13 cellular contexts compared by ENCODE assay signal in the genomic region with DNA sequence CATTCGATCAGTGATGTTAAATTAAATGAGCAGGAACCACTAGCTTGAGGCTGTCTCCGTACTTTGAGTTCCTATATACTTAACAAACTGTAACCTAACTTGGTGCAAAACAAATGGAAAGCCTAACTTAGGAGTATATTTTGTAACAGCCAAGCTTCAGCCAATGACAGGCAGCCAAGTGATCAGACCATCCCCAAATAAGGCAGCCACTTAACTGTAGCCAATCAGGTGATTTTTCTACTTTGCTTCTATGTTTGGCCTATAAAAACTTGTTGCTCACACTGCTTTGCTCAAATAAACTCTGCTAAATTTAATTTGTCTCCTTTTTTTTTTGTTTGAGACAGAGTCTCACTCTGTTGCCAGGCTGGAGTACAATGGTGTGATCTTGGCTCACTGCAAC. TPM values are rescaled to one million over a fixed set of nuclear protein-coding genes. Genes with fewer than 3 reads are reported as not detected.
DNase-seq lines count a peak whose midpoint lies in the region; ATAC-seq and TF ChIP-seq lines count a peak whose summit lies in the region.
"Had no signal": no experiment of that assay in that cellular context is flagged by ENCODE, and none has a peak within 500 bp of the region (broad histone marks: within the 10 kb centered on the region; RNA-seq: fewer than 3 reads in every experiment).

No MANE protein-coding gene starts in this region.

- TF ChIP-seq POLR2A in HCT116 (IDR thresholded peaks at IDR 0.05; ENCODE audit: borderline replicate concordance, extremely low read depth, insufficient read depth, insufficient read length) (no peak), NB4 (IDR thresholded peaks at IDR 0.05; ENCODE audit: extremely low read depth, insufficient read length) (no peak)

- TF ChIP-seq CTCF in A673 (conservative IDR thresholded peaks at IDR 0.05; ENCODE audit: low read depth, low read length) = no peak
- no peak for TF ChIP-seq CTCF in HCT116 (IDR thresholded peaks at IDR 0.05 in 2 of 3, conservative IDR thresholded peaks at IDR 0.05 in 1 of 3; ENCODE audit: borderline replicate concordance in 1 of 3, insufficient read depth in 1 of 3, low read depth in 2 of 3, low read length in 2 of 3)
- TF ChIP-seq CTCF in NB4 (IDR thresholded peaks at IDR 0.05; ENCODE audit: low read depth, low read length) = no peak

- no CpG with 5 or more reads among the region's 2 CpGs for WGBS in neuronal stem cell (ENCODE audit: extremely low coverage in 2 of 2, insufficient read length in 2 of 2, insufficient replicate concordance in 1 of 2), 2 donors
- WGBS in trophoblast cell (ENCODE audit: extremely low coverage, insufficient coverage, insufficient read length) = no CpG with 5 or more reads among the region's 2 CpGs

- H3K27ac ChIP-seq in A673 (ENCODE audit: low read depth, low read length, poor library complexity, severe bottlenecking) (peak overlapping the region; percentile 70), HCT116 (ENCODE audit: low read depth, low read length) (no peak overlapping the region), neuronal stem cell (replicated peaks; ENCODE audit: low read length) (no peak overlapping the region), trophoblast cell (ENCODE audit: low read depth, low read length) (no peak overlapping the region)
- H3K27ac ChIP-seq: A549 had no signal

- no peak overlapping the region for H2BK15ac ChIP-seq in neuronal stem cell (ENCODE audit: low read length)

- CTCF ChIA-PET in A673 (lab: Charles Lee) (no interaction called here), HCT116 (lab: Charles Lee) (no interaction called here)

- H3K9me2 ChIP-seq in HCT116 (ENCODE audit: insufficient read depth) = no peaks in the 10 kb centered on the region

- H3K27me3 ChIP-seq in A673 (replicated peaks; ENCODE audit: insufficient read depth, low read depth, low read length, poor library complexity) (no peaks in the 10 kb centered on the region), HCT116 (ENCODE audit: insufficient read depth, low read length) (no peaks in the 10 kb centered on the region), neuronal stem cell (ENCODE audit: control insufficient read depth in 3 of 3, insufficient read depth in 3 of 3, low read depth in 1 of 3, low read length in 3 of 3) (no peaks in the 10 kb centered on the region), trophoblast cell (ENCODE audit: insufficient read depth, low read length) (no peaks in the 10 kb centered on the region)

- RAD21 ChIA-PET in HCT116 (lab: Charles Lee; ENCODE audit: low non-redundant PET in 1 of 2, low total read pairs in 2 of 2, uncharacterized antibody in 2 of 2, unreplicated experiment in 2 of 2) = no interaction called here

- H3K4ac ChIP-seq in neuronal stem cell (ENCODE audit: low read length) (no peak overlapping the region), trophoblast cell (ENCODE audit: low read depth, low read length) (no peak overlapping the region)

- H4K8ac ChIP-seq in neuronal stem cell (ENCODE audit: low read depth, low read length) (no peak overlapping the region), trophoblast cell (ENCODE audit: low read depth, low read length) (no peak overlapping the region)

- H3K9ac ChIP-seq in HCT116 (ENCODE audit: low read length) (no peak overlapping the region), neuronal stem cell (ENCODE audit: low read depth, low read length, poor library complexity) (no peak overlapping the region), trophoblast cell (ENCODE audit: low read length) (no peak overlapping the region)

- intact Hi-C loops in A673 (cut with micrococcal nuclease; ENCODE audit: unreplicated experiment) (no loop called here), HCT116 (cut with micrococcal nuclease) (no loop called here)

- H4K12ac ChIP-seq in trophoblast cell (ENCODE audit: low read depth, low read length) = no peak overlapping the region

- no peaks in the 10 kb centered on the region for H3K9me3 ChIP-seq in A673 (ENCODE audit: low read depth, low read length, poor library complexity, severe bottlenecking)
- H3K9me3 ChIP-seq in HCT116 (ENCODE audit: control insufficient read depth in 1 of 2, insufficient read depth in 1 of 2, low read depth in 1 of 2, low read length in 2 of 2) = no peaks in the 10 kb centered on the region
- no peaks in the 10 kb centered on the region for H3K9me3 ChIP-seq in neuronal stem cell (replicated peaks in 1 of 2; ENCODE audit: control insufficient read depth in 2 of 2, insufficient read depth in 1 of 2, low read depth in 1 of 2, low read length in 2 of 2)
- no peaks in the 10 kb centered on the region for H3K9me3 ChIP-seq in trophoblast cell (ENCODE audit: insufficient read depth, low read depth, low read length)
- H3K9me3 ChIP-seq: A549, HAP-1 had no signal

- no peak overlapping the region for H3K14ac ChIP-seq in neuronal stem cell (ENCODE audit: low read length)
- no peak overlapping the region for H3K14ac ChIP-seq in trophoblast cell (ENCODE audit: low read length)

- no peak for ATAC-seq in HCT116
- ATAC-seq in HG03460 (IDR thresholded peaks at IDR 0.05; ENCODE audit: unreplicated experiment) = no peak
- no peak for ATAC-seq in GM18868 (IDR thresholded peaks at IDR 0.05; ENCODE audit: unreplicated experiment)
- ATAC-seq: A549 had no signal

- H3K79me2 ChIP-seq in HCT116 (ENCODE audit: insufficient read depth, low read length) (no peaks in the 10 kb centered on the region), trophoblast cell (ENCODE audit: control insufficient read depth, insufficient read depth, low read length, poor library complexity) (no peaks in the 10 kb centered on the region)

- H2AK5ac ChIP-seq in neuronal stem cell (ENCODE audit: low read depth, low read length) = no peak overlapping the region
- no peak overlapping the region for H2AK5ac ChIP-seq in trophoblast cell (ENCODE audit: low read length)

- H2BK12ac ChIP-seq in neuronal stem cell (ENCODE audit: low read length) (no peak overlapping the region), trophoblast cell (ENCODE audit: low read length) (no peak overlapping the region)

- H2AFZ ChIP-seq in HCT116 (ENCODE audit: low read depth, low read length, poor library complexity, severe bottlenecking) = no peak overlapping the region
- H2AFZ ChIP-seq in neuronal stem cell (ENCODE audit: low read length) = peak overlapping the region; percentile 48
- H2AFZ ChIP-seq in trophoblast cell (ENCODE audit: insufficient read depth, low read length, poor library complexity) = no peak overlapping the region

- no peak overlapping the region for H3K4me3 ChIP-seq in A673 (ENCODE audit: low read depth, low read length, poor library complexity, severe bottlenecking)
- no peak overlapping the region for H3K4me3 ChIP-seq in HCT116 (replicated peaks in 1 of 2; ENCODE audit: low read depth in 1 of 2, low read length in 2 of 2)
- no peak overlapping the region for H3K4me3 ChIP-seq in NB4 (ENCODE audit: low read depth, low read length)
- no peak overlapping the region for H3K4me3 ChIP-seq in neuronal stem cell (ENCODE audit: low read length in 2 of 2)
- no peak overlapping the region for H3K4me3 ChIP-seq in trophoblast cell (ENCODE audit: low read depth, low read length)
- H3K4me3 ChIP-seq: A549, HAP-1 had no signal

- DNase-seq in A673 (ENCODE audit: low spot score) = peak; percentile 51
- DNase-seq in HCT116 (ENCODE audit: low read depth, low spot score) = no peak
- peak; percentile 29 for DNase-seq in NB4 (ENCODE audit: low read depth)
- DNase-seq in neuronal stem cell (ENCODE audit: low spot score) = no peak
- no peak for DNase-seq in trophoblast cell
- DNase-seq: DMS 273 treated with DMSO at 0.1 percent for 48 hours, HFFc6, IMR-90, KG1 had no signal

- BruUV-seq in A673 (replicated peaks; lab: Mats Ljungman, UMichigan) (no TSS peak), HCT116 (replicated peaks; lab: Mats Ljungman, UMichigan) (no TSS peak)

- H3K23ac ChIP-seq in neuronal stem cell (ENCODE audit: low read depth, low read length, poor library complexity) (no peak overlapping the region), trophoblast cell (ENCODE audit: low read length) (no peak overlapping the region)

- no peaks in the 10 kb centered on the region for H4K20me1 ChIP-seq in HCT116 (ENCODE audit: insufficient read depth)

- H3K36me3 ChIP-seq in A673 (ENCODE audit: insufficient read depth, low read length, poor library complexity, severe bottlenecking) (no peaks in the 10 kb centered on the region), HCT116 (ENCODE audit: control insufficient read depth in 1 of 2, insufficient read depth in 2 of 2, low read length in 2 of 2) (no peaks in the 10 kb centered on the region), neuronal stem cell (replicated peaks in 1 of 2; ENCODE audit: control insufficient read depth in 2 of 2, insufficient read depth in 2 of 2, low read length in 2 of 2) (no peaks in the 10 kb centered on the region), trophoblast cell (ENCODE audit: control insufficient read depth in 1 of 2, insufficient read depth in 2 of 2, low read length in 2 of 2) (no peaks in the 10 kb centered on the region)
- H3K36me3 ChIP-seq: HAP-1 had no signal

- H2BK120ac ChIP-seq in neuronal stem cell (ENCODE audit: low read depth, low read length) (no peak overlapping the region), trophoblast cell (ENCODE audit: insufficient read depth, low read length, poor library complexity) (no peak overlapping the region)

- H3K18ac ChIP-seq in neuronal stem cell (ENCODE audit: low read length) = no peak overlapping the region
- no peak overlapping the region for H3K18ac ChIP-seq in trophoblast cell (ENCODE audit: low read length)

- H4K91ac ChIP-seq in neuronal stem cell (ENCODE audit: low read depth, low read length, poor library complexity) = no peak overlapping the region
- no peak overlapping the region for H4K91ac ChIP-seq in trophoblast cell (ENCODE audit: low read depth, low read length)

- H3K4me1 ChIP-seq in A673 (ENCODE audit: insufficient read depth, low read length, poor library complexity, severe bottlenecking) (peaks cover 4% of the 10 kb centered on the region), HCT116 (ENCODE audit: control insufficient read depth in 1 of 2, insufficient read depth in 2 of 2, low read length in 2 of 2) (no peaks in the 10 kb centered on the region), neuronal stem cell (ENCODE audit: control insufficient read depth in 2 of 2, insufficient read depth in 1 of 2, low read depth in 1 of 2, low read length in 2 of 2) (peaks cover 0 to 2% of the 10 kb centered on the region in 2 donors), trophoblast cell (ENCODE audit: control insufficient read depth in 1 of 2, insufficient read depth in 2 of 2, low read length in 2 of 2) (no peaks in the 10 kb centered on the region)
- H3K4me1 ChIP-seq: A549, HAP-1 had no signal

- H2BK5ac ChIP-seq in neuronal stem cell (ENCODE audit: low read length) (no peak overlapping the region), trophoblast cell (ENCODE audit: low read depth, low read length, poor library complexity) (no peak overlapping the region)

- no peak for TF ChIP-seq RAD21 in HCT116 (IDR thresholded peaks at IDR 0.05; ENCODE audit: low read depth)

- POLR2A ChIA-PET in A673 (lab: Charles Lee; ENCODE audit: low non-redundant PET) = no interaction called here
- POLR2A ChIA-PET in HCT116 (lab: Charles Lee) = interaction anchor here (1.1 to 1.5 kb wide), 2 partner anchors 12 to 19 kb away, joined by 4 to 7 read pairs; partner anchors contain the start of gene ZNF770

- H3K79me1 ChIP-seq in neuronal stem cell (ENCODE audit: low read depth, low read length) (no peaks in the 10 kb centered on the region), trophoblast cell (ENCODE audit: low read length) (no peaks in the 10 kb centered on the region)

- H3K4me2 ChIP-seq in HCT116 (ENCODE audit: low read length) (no peak overlapping the region), neuronal stem cell (ENCODE audit: insufficient read depth, low read length, poor library complexity, severe bottlenecking) (no peak overlapping the region), trophoblast cell (ENCODE audit: low read length) (no peak overlapping the region)
- H3K4me2 ChIP-seq: A549 had no signal

RNA-seq across cellular contexts. Expression of gene ZNF770, which starts 19.3 kb away (rescaled TPM):
- total RNA-seq in A673 (2021) (40.6 and 52.1 TPM in 2 replicates), HCT116 (2021; ENCODE audit: unreplicated experiment) (70.7 TPM)
- polyA plus RNA-seq in HCT116 (2012) = 9.1 and 19.7 TPM in 2 replicates
- 28.0 TPM for polyA plus RNA-seq in neuronal stem cell (2013, experiment 1 of 2)
- 29.4 TPM for polyA plus RNA-seq in neuronal stem cell (2013, experiment 2 of 2)
- 17.7 and 19.3 TPM in 2 replicates for polyA plus RNA-seq in trophoblast cell (2013)

RNA-seq across cellular contexts. Expression of gene AQR, which starts 37.9 kb away (rescaled TPM):
- total RNA-seq in A673 (2021) = 34.2 and 38.5 TPM in 2 replicates
- total RNA-seq in HCT116 (2021; ENCODE audit: unreplicated experiment) = 30.7 TPM
- 5.9 and 6.9 TPM in 2 replicates for polyA plus RNA-seq in HCT116 (2012)
- 17.3 TPM for polyA plus RNA-seq in neuronal stem cell (2013, experiment 1 of 2)
- 16.9 TPM for polyA plus RNA-seq in neuronal stem cell (2013, experiment 2 of 2)
- polyA plus RNA-seq in trophoblast cell (2013) = 21.1 and 23.1 TPM in 2 replicates

Comparison
In these comparisons a context has a peak if more than half of its experiments do, and no peak if none do; other contexts are left out.
1. DNase-seq: peak in A673 (single experiment) and NB4 (single experiment); none in HCT116 (single experiment), neuronal stem cell (single experiment) and trophoblast cell (0 of 2).